1 cellular context compared by ENCODE assay signal in genomic region chr9:137191245-137191644, GRCh38.
TF ChIP-seq lines count a peak whose summit lies in the region.

No MANE protein-coding gene starts in this region.

TF ChIP-seq in WTC11, 78 proteins besides CTCF, POLR2A, EP300 and RAD21 (continued from another document):
- TF ChIP-seq STAT6 (CRISPR knock-in tag; conservative IDR thresholded peaks at IDR 0.05; ENCODE audit: low read depth) (no peak), ERG (CRISPR knock-in tag; IDR thresholded peaks at IDR 0.05) (no peak), JUN (CRISPR knock-in tag; IDR thresholded peaks at IDR 0.05) (no peak), ZNF317 (CRISPR knock-in tag; IDR thresholded peaks at IDR 0.05; ENCODE audit: borderline replicate concordance, low read depth) (no peak), ZNF219 (CRISPR knock-in tag; IDR thresholded peaks at IDR 0.05; ENCODE audit: borderline replicate concordance) (no peak), MXD4 (CRISPR knock-in tag; IDR thresholded peaks at IDR 0.05; ENCODE audit: borderline replicate concordance) (no peak), OVOL2 (CRISPR knock-in tag; IDR thresholded peaks at IDR 0.05; ENCODE audit: borderline replicate concordance) (no peak), ZNF671 (CRISPR knock-in tag; IDR thresholded peaks at IDR 0.05) (no peak), IRF2 (CRISPR knock-in tag; IDR thresholded peaks at IDR 0.05; ENCODE audit: borderline replicate concordance, low read depth) (no peak), CREB1 (CRISPR knock-in tag; IDR thresholded peaks at IDR 0.05) (no peak), TCF7 (CRISPR knock-in tag; IDR thresholded peaks at IDR 0.05; ENCODE audit: low read depth) (no peak), GRHL2 (CRISPR knock-in tag; IDR thresholded peaks at IDR 0.05; ENCODE audit: insufficient replicate concordance, severe bottlenecking) (no peak), ETV6 (CRISPR knock-in tag; IDR thresholded peaks at IDR 0.05) (no peak), ZNF423 (CRISPR knock-in tag; IDR thresholded peaks at IDR 0.05) (no peak)
- TF ChIP-seq, protein P1, sequence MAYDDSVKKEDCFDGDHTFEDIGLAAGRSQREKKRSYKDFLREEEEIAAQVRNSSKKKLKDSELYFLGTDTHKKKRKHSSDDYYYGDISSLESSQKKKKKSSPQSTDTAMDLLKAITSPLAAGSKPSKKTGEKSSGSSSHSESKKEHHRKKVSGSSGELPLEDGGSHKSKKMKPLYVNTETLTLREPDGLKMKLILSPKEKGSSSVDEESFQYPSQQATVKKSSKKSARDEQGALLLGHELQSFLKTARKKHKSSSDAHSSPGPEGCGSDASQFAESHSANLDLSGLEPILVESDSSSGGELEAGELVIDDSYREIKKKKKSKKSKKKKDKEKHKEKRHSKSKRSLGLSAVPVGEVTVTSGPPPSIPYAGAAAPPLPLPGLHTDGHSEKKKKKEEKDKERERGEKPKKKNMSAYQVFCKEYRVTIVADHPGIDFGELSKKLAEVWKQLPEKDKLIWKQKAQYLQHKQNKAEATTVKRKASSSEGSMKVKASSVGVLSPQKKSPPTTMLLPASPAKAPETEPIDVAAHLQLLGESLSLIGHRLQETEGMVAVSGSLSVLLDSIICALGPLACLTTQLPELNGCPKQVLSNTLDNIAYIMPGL (CRISPR knock-in tag; IDR thresholded peaks at IDR 0.05): no peak
